ENCODE assay signal across 26 cellular contexts in genomic region chr1:171532520-171532919, GRCh38. TPM values are rescaled to one million over a fixed set of nuclear protein-coding genes. Genes with fewer than 3 reads are reported as not detected.
A peak's percentile ranks its signal among the peaks of the same experiment; 100 is the strongest.
DNase-seq lines count a peak whose midpoint lies in the region; ATAC-seq, FAIRE-seq and TF ChIP-seq lines count a peak whose summit lies in the region.
"Had no signal": no experiment of that assay in that cellular context is flagged by ENCODE, and none has a peak within 500 bp of the region (broad histone marks: within the 10 kb centered on the region; RNA-seq: fewer than 3 reads in every experiment).

No MANE protein-coding gene starts in this region.

- H3K4me3 Mint-ChIP-seq in activated T-cell treated with anti-CD3 and anti-CD28 coated beads, Interleukin-2, amount 50 U/mL, for 24 hours: no peak overlapping the region
- H3K4me3 Mint-ChIP-seq in activated naive CD8-positive, alpha-beta T cell treated with anti-CD3 and anti-CD28 coated beads, Interleukin-2, amount 10 ng/mL, durations not matched to agents 7 days and 5 days: no peak overlapping the region
- no peak overlapping the region for H3K4me3 Mint-ChIP-seq in nephron
- H3K4me3 Mint-ChIP-seq: natural killer cell, type B pancreatic cell, WTC11 had no signal

- peak overlapping the region; percentile 48 for H3K27ac Mint-ChIP-seq in activated T-cell treated with anti-CD3 and anti-CD28 coated beads, Interleukin-2, amount 50 U/mL, for 24 hours
- peak overlapping the region; percentile 5 for H3K27ac Mint-ChIP-seq in activated naive CD8-positive, alpha-beta T cell treated with anti-CD3 and anti-CD28 coated beads, Interleukin-2, amount 10 ng/mL, durations not matched to agents 7 days and 5 days
- H3K27ac Mint-ChIP-seq in nephron: peak overlapping the region; percentile 1 to 28 (median 10)
- H3K27ac Mint-ChIP-seq: activated T-helper 2 cell treated with anti-CD3 and anti-CD28 coated beads, Interferon-gamma antibody, Interleukin-2, Interleukin-4, amounts not matched to agents 10 μg/mL and 5 μg/mL and 100 μg/mL, durations not matched to agents 14 hours and 24 hours and 36 hours; type B pancreatic cell; WTC11 had no signal

- no peak for TF ChIP-seq CTCF in nephron (IDR thresholded peaks at IDR 0.05; ENCODE audit: unreplicated experiment in 3 of 3)
- no peak for TF ChIP-seq CTCF in GM10266 (IDR thresholded peaks at IDR 0.05; ENCODE audit: control insufficient read depth, insufficient read depth, low read depth, missing control alignments)

- H3K4me1 Mint-ChIP-seq in activated T-cell treated with anti-CD3 and anti-CD28 coated beads, Interleukin-2, amount 50 U/mL, for 24 hours (ENCODE audit: low read depth): peaks cover 5% of the 10 kb centered on the region
- peaks cover 12% of the 10 kb centered on the region for H3K4me1 Mint-ChIP-seq in activated naive CD8-positive, alpha-beta T cell treated with anti-CD3 and anti-CD28 coated beads, Interleukin-2, amount 10 ng/mL, durations not matched to agents 7 days and 5 days
- peaks cover 11% of the 10 kb centered on the region for H3K4me1 Mint-ChIP-seq in nephron
- H3K4me1 Mint-ChIP-seq: WTC11 had no signal

- H3K9me3 Mint-ChIP-seq in activated T-cell treated with anti-CD3 and anti-CD28 coated beads, Interleukin-2, amount 50 U/mL, for 24 hours: no peaks in the 10 kb centered on the region
- no peaks in the 10 kb centered on the region for H3K9me3 Mint-ChIP-seq in activated naive CD8-positive, alpha-beta T cell treated with anti-CD3 and anti-CD28 coated beads, Interleukin-2, amount 10 ng/mL, durations not matched to agents 7 days and 5 days
- no peaks in the 10 kb centered on the region for H3K9me3 Mint-ChIP-seq in nephron
- H3K9me3 Mint-ChIP-seq: activated T-helper 2 cell treated with anti-CD3 and anti-CD28 coated beads, Interferon-gamma antibody, Interleukin-2, Interleukin-4, amounts not matched to agents 10 μg/mL and 5 μg/mL and 100 μg/mL, durations not matched to agents 14 hours and 24 hours and 36 hours; natural killer cell; type B pancreatic cell; WTC11 had no signal

- no peaks in the 10 kb centered on the region for H3K27me3 Mint-ChIP-seq in activated T-cell treated with anti-CD3 and anti-CD28 coated beads, Interleukin-2, amount 50 U/mL, for 24 hours
- no peaks in the 10 kb centered on the region for H3K27me3 Mint-ChIP-seq in activated naive CD8-positive, alpha-beta T cell treated with anti-CD3 and anti-CD28 coated beads, Interleukin-2, amount 10 ng/mL, durations not matched to agents 7 days and 5 days
- H3K27me3 Mint-ChIP-seq in nephron (ENCODE audit: low read depth): no peaks in the 10 kb centered on the region
- H3K27me3 Mint-ChIP-seq: type B pancreatic cell had no signal

- H3K36me3 Mint-ChIP-seq in activated T-cell treated with anti-CD3 and anti-CD28 coated beads, Interleukin-2, amount 50 U/mL, for 24 hours (ENCODE audit: low read depth): peaks cover 96% of the 10 kb centered on the region
- peaks cover 44% of the 10 kb centered on the region for H3K36me3 Mint-ChIP-seq in activated naive CD8-positive, alpha-beta T cell treated with anti-CD3 and anti-CD28 coated beads, Interleukin-2, amount 10 ng/mL, durations not matched to agents 7 days and 5 days
- peaks cover 76% of the 10 kb centered on the region for H3K36me3 Mint-ChIP-seq in nephron (ENCODE audit: low read depth)

- DNase-seq in activated T-cell treated with anti-CD3 and anti-CD28 coated beads, Interleukin-2, amount 50 U/mL, for 24 hours: no peak
- no peak for DNase-seq in activated T-cell treated with anti-CD3 and anti-CD28 coated beads, Interleukin-2, amount 50 U/mL, for 48 hours
- DNase-seq in activated naive CD8-positive, alpha-beta T cell treated with anti-CD3 and anti-CD28 coated beads, Interleukin-2, amount 10 ng/mL, durations not matched to agents 7 days and 5 days: no peak
- no peak for DNase-seq in DMS153 treated with DMSO at 0.1 percent for 48 hours (lab: John Stamatoyannopoulos, UW; ENCODE audit: unreplicated experiment)
- DNase-seq in GM10266 (ENCODE audit: extremely low spot score): no peak
- DNase-seq in substantia nigra (lab: John Stamatoyannopoulos, UW): no peak
- DNase-seq: activated CD8-positive, alpha-beta memory T cell treated with anti-CD3 and anti-CD28 coated beads for 24 hours; anterior cingulate cortex; head of caudate nucleus; mesendoderm; MV-4-11; natural killer cell; NCI-H2171; NCI-H526 treated with DMSO at 0.1 percent for 48 hours; ovary; right cardiac atrium; stimulated activated CD4-positive, alpha-beta T cell treated with anti-CD3 and anti-CD28 coated beads, Interleukin-4, amount 100 ng/mL, for 4 hours; T-helper 9 cell had no signal

- FAIRE-seq in G401.6 (lab: Jason Lieb, UNC): peak; percentile 11
- FAIRE-seq: GM18507 had no signal

- POLR2A ChIA-PET in activated naive CD8-positive, alpha-beta T cell treated with anti-CD3 and anti-CD28 coated beads, Interleukin-2, amount 10 ng/mL, durations not matched to agents 7 days and 5 days (lab: Charles Lee): interaction anchor here (0.6 kb wide), 1 partner anchor 13 kb away, joined by 3 read pairs; no protein-coding TSS in a partner anchor

- H3K27ac ChIP-seq in substantia nigra (ENCODE audit: low read depth, low read length, poor library complexity, severe bottlenecking): no peak overlapping the region
- H3K27ac ChIP-seq: BLaER1 treated with 17β-estradiol and CSF1 and Interleukin-3, amounts not matched to agents 10 nM and 100 nM; ovary had no signal

- ATAC-seq in activated naive CD8-positive, alpha-beta T cell treated with anti-CD3 and anti-CD28 coated beads, Interleukin-2, amount 10 ng/mL, durations not matched to agents 7 days and 5 days (ENCODE audit: low read depth): no peak
- ATAC-seq: natural killer cell, right cardiac atrium, SK-N-SH treated with all-trans-retinoic acid at 6 μM for 48 hours, WTC11 had no signal

RNA-seq across cellular contexts. Expression of gene PRRC2C, which starts 47.2 kb away (rescaled TPM):
- 100 to 1,000 TPM; 246 to 258 TPM for total RNA-seq in activated naive CD8-positive, alpha-beta T cell treated with anti-CD3 and anti-CD28 coated beads, Interleukin-2, amount 10 ng/mL, durations not matched to agents 7 days and 5 days
